ENCODE assay signal across 24 cellular contexts in genomic region chr15:76929011-76929760, GRCh38.
"Had no signal": no experiment of that assay in that cellular context is flagged by ENCODE, and none has a peak within 500 bp of the region (broad histone marks: within the 10 kb centered on the region; RNA-seq: fewer than 3 reads in every experiment).

No MANE protein-coding gene starts in this region.

- H3K27me3 ChIP-seq: dorsolateral prefrontal cortex, pancreas, right lobe of liver, testis, tibial artery had no signal

- FAIRE-seq: colon, frontal cortex, pancreas, small intestine had no signal

- ATAC-seq: left ventricle myocardium superior; lower lobe of right lung; naive thymus-derived CD8-positive, alpha-beta T cell; pancreas; right lobe of liver; stimulated activated effector memory CD8-positive, alpha-beta T cell treated with anti-CD3 and anti-CD28 coated beads, Interleukin-12 subunit alpha, Interleukin-12 subunit beta, amount 100 ng/mL, for 72 hours; stimulated activated naive CD8-positive, alpha-beta T cell treated with anti-CD3 and anti-CD28 coated beads, Interleukin-15, Interleukin-2, amounts not matched to agents 100 U/mL and 50 U/mL, for 24 hours had no signal

- H3K27ac ChIP-seq: lower lobe of right lung, pancreas, right lobe of liver, testis, tibial artery had no signal

- H3K36me3 ChIP-seq: lower lobe of right lung, pancreas, tibial artery had no signal

- H3K4me3 ChIP-seq: dorsolateral prefrontal cortex, lower lobe of right lung, pancreas, right lobe of liver, testis, tibial artery had no signal

- DNase-seq: dorsolateral prefrontal cortex; effector CD4-positive, alpha-beta T cell; hypothalamus; immature natural killer cell; islet precursor cell; left ventricle myocardium superior; lower lobe of right lung; naive thymus-derived CD8-positive, alpha-beta T cell; nephron progenitor cell; occipital lobe; pancreas; retina; right lobe of liver; small intestine; stimulated activated CD4-positive, alpha-beta T cell treated with anti-CD3 and anti-CD28 coated beads, Interleukin-12 subunit alpha, Interleukin-12 subunit beta, amount 100 ng/mL, for 4 hours; stimulated activated CD4-positive, alpha-beta T cell treated with anti-CD3 and anti-CD28 coated beads, Interleukin-1b, Interleukin-23, amount 100 ng/mL, for 48 hours; stimulated activated CD4-positive, alpha-beta T cell treated with anti-CD3 and anti-CD28 coated beads, Interleukin-4, amount 100 ng/mL, for 24 hours; stimulated activated naive CD8-positive, alpha-beta T cell treated with anti-CD3 and anti-CD28 coated beads, Interleukin-15, Interleukin-2, amounts not matched to agents 100 U/mL and 50 U/mL, for 24 hours; substantia nigra; testis; tibial artery had no signal

- H3K9me3 ChIP-seq: lower lobe of right lung, pancreas, right lobe of liver, testis, tibial artery had no signal
